Comparison of ENCODE assay signal across 1 cellular context in the genomic region with DNA sequence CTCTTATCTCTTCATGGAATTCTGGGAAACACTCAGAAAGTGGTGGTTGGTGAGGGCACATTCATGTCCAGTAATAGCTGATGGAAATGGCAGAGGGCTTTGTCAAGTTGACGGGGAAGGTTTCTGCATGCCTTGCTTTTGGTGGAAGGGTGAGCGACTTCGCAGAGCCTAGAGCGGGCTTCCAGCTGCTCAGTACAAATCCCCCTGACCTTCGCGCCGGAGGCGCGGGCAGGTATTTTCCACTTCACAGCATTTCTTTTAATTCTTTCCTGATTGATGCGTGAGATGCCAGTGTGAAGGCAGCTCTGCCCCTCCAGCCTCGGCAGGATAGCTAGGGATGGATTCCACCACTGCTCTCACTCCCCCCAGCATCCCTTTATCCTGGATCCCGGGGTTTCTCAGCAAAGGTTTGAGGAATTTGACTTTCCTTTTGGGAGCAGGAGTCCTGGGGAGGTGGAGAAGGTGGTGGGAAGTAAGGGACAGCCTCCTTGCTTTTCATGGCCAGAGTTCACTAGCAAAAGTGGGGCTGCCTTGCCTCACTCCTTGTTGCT.
TF ChIP-seq lines count a peak whose summit lies in the region.

No MANE protein-coding gene starts in this region.

TF ChIP-seq in GM23338, 12 proteins besides CTCF, POLR2A, EP300 and RAD21 (continued from another document):
- no peak for TF ChIP-seq REST (IDR thresholded peaks at IDR 0.05; ENCODE audit: unreplicated experiment)
- TF ChIP-seq, protein P1, sequence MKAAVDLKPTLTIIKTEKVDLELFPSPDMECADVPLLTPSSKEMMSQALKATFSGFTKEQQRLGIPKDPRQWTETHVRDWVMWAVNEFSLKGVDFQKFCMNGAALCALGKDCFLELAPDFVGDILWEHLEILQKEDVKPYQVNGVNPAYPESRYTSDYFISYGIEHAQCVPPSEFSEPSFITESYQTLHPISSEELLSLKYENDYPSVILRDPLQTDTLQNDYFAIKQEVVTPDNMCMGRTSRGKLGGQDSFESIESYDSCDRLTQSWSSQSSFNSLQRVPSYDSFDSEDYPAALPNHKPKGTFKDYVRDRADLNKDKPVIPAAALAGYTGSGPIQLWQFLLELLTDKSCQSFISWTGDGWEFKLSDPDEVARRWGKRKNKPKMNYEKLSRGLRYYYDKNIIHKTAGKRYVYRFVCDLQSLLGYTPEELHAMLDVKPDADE (IDR thresholded peaks at IDR 0.05), result no peak
- TF ChIP-seq POLR2AphosphoS5 (IDR thresholded peaks at IDR 0.05; ENCODE audit: low read depth), result no peak
- TF ChIP-seq ZNF114 (CRISPR knock-in tag; IDR thresholded peaks at IDR 0.05), result no peak
- TF ChIP-seq CREB1 (CRISPR knock-in tag; IDR thresholded peaks at IDR 0.05; ENCODE audit: low read depth), result no peak
- TF ChIP-seq ZNF462 (CRISPR knock-in tag; IDR thresholded peaks at IDR 0.05), result no peak
- TF ChIP-seq EZH2 (IDR thresholded peaks at IDR 0.05; ENCODE audit: low read depth, unreplicated experiment), result no peak
- no peak for TF ChIP-seq JUNB (IDR thresholded peaks at IDR 0.05; ENCODE audit: unreplicated experiment)
- no peak for TF ChIP-seq EZH2phosphoT487 (IDR thresholded peaks at IDR 0.05; ENCODE audit: unreplicated experiment)
- no peak for TF ChIP-seq ZNF331 (CRISPR knock-in tag; IDR thresholded peaks at IDR 0.05; ENCODE audit: low read depth)
- TF ChIP-seq STAT1 (IDR thresholded peaks at IDR 0.05; ENCODE audit: unreplicated experiment), result no peak
